In the genomic region with DNA sequence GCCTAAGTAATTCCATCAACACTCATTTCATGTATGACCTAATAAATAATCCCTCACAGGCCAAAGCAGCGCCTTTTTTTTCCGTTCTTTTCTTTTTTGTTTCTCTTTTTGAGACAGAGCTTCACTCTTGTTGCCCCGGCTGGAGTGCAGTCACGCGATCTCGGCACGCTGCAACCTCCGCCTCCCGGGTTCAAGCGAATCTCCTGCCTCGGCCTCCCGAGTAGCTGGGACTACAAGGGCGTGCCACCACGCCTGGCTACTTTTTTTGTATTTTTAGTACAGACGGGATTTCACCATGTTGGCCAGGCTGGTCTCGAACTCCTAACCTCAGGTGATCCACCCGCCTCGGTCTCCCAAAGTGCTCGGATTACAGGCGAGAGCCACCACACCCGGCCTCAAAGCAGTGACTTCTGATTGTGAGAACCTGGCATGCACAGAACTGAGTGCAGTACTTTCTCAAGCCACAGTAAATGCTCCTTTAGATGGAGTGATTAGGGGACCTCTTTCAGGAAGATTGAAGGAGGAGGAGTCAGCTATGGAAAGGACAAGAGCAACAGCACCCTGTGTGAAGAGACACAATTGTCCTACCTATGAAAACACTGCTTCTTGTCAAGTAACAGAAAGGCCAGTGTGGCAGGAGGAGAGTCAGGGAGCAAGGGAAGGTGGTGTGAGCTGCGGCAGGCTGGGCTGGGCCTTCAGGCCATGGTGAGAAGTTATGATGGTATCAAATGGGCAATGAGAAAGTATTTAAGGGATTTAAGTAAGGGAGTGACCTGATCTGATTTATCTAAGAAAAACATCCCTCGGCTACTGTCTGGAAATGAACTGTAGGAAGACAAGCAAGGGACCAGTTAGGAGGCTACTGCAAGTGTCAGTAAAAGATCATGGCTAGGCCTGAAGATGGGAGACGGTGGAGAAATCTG, we compare ENCODE assay signal across 1 cellular context.
TF ChIP-seq lines count a peak whose summit lies in the region.

No MANE protein-coding gene starts in this region.

TF ChIP-seq in H1, 55 proteins besides CTCF, POLR2A, EP300 and RAD21:
- TF ChIP-seq KDM5A (IDR thresholded peaks at IDR 0.05; ENCODE audit: low read length) (no peak), FOSL1 (IDR thresholded peaks at IDR 0.05; ENCODE audit: insufficient read depth, low read depth, low read length) (no peak), RXRA (IDR thresholded peaks at IDR 0.05; ENCODE audit: insufficient read depth, low read depth, low read length) (no peak), EZH2 (IDR thresholded peaks at IDR 0.05; ENCODE audit: low read depth, low read length, severe bottlenecking) (no peak), BRCA1 (IDR thresholded peaks at IDR 0.05; ENCODE audit: low read depth, low read length) (no peak), KDM1A (IDR thresholded peaks at IDR 0.05; ENCODE audit: borderline replicate concordance, low read length) (no peak), SP1 (IDR thresholded peaks at IDR 0.05; ENCODE audit: low read depth, low read length) (no peak), GTF2F1 (IDR thresholded peaks at IDR 0.05; ENCODE audit: borderline replicate concordance, low read depth, low read length) (no peak), TAF7 (optimal IDR thresholded peaks at IDR 0.05; ENCODE audit: borderline replicate concordance, low read depth, low read length) (no peak), SP2 (IDR thresholded peaks at IDR 0.05; ENCODE audit: low read length) (no peak)
- TF ChIP-seq, protein P1, sequence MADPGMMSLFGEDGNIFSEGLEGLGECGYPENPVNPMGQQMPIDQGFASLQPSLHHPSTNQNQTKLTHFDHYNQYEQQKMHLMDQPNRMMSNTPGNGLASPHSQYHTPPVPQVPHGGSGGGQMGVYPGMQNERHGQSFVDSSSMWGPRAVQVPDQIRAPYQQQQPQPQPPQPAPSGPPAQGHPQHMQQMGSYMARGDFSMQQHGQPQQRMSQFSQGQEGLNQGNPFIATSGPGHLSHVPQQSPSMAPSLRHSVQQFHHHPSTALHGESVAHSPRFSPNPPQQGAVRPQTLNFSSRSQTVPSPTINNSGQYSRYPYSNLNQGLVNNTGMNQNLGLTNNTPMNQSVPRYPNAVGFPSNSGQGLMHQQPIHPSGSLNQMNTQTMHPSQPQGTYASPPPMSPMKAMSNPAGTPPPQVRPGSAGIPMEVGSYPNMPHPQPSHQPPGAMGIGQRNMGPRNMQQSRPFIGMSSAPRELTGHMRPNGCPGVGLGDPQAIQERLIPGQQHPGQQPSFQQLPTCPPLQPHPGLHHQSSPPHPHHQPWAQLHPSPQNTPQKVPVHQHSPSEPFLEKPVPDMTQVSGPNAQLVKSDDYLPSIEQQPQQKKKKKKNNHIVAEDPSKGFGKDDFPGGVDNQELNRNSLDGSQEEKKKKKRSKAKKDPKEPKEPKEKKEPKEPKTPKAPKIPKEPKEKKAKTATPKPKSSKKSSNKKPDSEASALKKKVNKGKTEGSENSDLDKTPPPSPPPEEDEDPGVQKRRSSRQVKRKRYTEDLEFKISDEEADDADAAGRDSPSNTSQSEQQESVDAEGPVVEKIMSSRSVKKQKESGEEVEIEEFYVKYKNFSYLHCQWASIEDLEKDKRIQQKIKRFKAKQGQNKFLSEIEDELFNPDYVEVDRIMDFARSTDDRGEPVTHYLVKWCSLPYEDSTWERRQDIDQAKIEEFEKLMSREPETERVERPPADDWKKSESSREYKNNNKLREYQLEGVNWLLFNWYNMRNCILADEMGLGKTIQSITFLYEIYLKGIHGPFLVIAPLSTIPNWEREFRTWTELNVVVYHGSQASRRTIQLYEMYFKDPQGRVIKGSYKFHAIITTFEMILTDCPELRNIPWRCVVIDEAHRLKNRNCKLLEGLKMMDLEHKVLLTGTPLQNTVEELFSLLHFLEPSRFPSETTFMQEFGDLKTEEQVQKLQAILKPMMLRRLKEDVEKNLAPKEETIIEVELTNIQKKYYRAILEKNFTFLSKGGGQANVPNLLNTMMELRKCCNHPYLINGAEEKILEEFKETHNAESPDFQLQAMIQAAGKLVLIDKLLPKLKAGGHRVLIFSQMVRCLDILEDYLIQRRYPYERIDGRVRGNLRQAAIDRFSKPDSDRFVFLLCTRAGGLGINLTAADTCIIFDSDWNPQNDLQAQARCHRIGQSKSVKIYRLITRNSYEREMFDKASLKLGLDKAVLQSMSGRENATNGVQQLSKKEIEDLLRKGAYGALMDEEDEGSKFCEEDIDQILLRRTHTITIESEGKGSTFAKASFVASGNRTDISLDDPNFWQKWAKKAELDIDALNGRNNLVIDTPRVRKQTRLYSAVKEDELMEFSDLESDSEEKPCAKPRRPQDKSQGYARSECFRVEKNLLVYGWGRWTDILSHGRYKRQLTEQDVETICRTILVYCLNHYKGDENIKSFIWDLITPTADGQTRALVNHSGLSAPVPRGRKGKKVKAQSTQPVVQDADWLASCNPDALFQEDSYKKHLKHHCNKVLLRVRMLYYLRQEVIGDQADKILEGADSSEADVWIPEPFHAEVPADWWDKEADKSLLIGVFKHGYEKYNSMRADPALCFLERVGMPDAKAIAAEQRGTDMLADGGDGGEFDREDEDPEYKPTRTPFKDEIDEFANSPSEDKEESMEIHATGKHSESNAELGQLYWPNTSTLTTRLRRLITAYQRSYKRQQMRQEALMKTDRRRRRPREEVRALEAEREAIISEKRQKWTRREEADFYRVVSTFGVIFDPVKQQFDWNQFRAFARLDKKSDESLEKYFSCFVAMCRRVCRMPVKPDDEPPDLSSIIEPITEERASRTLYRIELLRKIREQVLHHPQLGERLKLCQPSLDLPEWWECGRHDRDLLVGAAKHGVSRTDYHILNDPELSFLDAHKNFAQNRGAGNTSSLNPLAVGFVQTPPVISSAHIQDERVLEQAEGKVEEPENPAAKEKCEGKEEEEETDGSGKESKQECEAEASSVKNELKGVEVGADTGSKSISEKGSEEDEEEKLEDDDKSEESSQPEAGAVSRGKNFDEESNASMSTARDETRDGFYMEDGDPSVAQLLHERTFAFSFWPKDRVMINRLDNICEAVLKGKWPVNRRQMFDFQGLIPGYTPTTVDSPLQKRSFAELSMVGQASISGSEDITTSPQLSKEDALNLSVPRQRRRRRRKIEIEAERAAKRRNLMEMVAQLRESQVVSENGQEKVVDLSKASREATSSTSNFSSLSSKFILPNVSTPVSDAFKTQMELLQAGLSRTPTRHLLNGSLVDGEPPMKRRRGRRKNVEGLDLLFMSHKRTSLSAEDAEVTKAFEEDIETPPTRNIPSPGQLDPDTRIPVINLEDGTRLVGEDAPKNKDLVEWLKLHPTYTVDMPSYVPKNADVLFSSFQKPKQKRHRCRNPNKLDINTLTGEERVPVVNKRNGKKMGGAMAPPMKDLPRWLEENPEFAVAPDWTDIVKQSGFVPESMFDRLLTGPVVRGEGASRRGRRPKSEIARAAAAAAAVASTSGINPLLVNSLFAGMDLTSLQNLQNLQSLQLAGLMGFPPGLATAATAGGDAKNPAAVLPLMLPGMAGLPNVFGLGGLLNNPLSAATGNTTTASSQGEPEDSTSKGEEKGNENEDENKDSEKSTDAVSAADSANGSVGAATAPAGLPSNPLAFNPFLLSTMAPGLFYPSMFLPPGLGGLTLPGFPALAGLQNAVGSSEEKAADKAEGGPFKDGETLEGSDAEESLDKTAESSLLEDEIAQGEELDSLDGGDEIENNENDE (IDR thresholded peaks at IDR 0.05; ENCODE audit: insufficient replicate concordance, low read length): no peak
- TF ChIP-seq, protein P2, sequence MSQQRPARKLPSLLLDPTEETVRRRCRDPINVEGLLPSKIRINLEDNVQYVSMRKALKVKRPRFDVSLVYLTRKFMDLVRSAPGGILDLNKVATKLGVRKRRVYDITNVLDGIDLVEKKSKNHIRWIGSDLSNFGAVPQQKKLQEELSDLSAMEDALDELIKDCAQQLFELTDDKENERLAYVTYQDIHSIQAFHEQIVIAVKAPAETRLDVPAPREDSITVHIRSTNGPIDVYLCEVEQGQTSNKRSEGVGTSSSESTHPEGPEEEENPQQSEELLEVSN (IDR thresholded peaks at IDR 0.05): no peak
